1 cellular context compared by ENCODE assay signal in the genomic region with DNA sequence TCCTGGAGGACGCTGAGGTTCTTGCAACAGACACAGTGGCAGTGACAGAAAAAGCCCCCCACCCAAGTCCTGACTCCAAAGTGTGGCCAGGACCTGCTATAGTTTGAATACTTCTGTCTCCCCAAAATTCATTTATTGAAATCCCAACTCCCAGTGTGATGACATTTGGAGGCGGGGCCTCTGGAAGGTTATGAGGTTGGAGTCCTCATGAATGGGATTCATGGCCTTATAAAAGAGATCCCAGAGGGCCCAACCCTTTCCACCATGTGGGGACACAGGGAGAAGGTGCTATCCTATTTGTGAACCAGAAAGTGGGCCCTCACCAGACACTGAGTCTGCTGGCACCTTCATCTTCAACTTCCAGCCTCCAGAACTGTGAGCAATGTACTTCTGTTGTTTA.
TF ChIP-seq lines count a peak whose summit lies in the region.

No MANE protein-coding gene starts in this region.

TF ChIP-seq in GM23338, 12 proteins besides CTCF, POLR2A, EP300 and RAD21:
- TF ChIP-seq, protein P1, sequence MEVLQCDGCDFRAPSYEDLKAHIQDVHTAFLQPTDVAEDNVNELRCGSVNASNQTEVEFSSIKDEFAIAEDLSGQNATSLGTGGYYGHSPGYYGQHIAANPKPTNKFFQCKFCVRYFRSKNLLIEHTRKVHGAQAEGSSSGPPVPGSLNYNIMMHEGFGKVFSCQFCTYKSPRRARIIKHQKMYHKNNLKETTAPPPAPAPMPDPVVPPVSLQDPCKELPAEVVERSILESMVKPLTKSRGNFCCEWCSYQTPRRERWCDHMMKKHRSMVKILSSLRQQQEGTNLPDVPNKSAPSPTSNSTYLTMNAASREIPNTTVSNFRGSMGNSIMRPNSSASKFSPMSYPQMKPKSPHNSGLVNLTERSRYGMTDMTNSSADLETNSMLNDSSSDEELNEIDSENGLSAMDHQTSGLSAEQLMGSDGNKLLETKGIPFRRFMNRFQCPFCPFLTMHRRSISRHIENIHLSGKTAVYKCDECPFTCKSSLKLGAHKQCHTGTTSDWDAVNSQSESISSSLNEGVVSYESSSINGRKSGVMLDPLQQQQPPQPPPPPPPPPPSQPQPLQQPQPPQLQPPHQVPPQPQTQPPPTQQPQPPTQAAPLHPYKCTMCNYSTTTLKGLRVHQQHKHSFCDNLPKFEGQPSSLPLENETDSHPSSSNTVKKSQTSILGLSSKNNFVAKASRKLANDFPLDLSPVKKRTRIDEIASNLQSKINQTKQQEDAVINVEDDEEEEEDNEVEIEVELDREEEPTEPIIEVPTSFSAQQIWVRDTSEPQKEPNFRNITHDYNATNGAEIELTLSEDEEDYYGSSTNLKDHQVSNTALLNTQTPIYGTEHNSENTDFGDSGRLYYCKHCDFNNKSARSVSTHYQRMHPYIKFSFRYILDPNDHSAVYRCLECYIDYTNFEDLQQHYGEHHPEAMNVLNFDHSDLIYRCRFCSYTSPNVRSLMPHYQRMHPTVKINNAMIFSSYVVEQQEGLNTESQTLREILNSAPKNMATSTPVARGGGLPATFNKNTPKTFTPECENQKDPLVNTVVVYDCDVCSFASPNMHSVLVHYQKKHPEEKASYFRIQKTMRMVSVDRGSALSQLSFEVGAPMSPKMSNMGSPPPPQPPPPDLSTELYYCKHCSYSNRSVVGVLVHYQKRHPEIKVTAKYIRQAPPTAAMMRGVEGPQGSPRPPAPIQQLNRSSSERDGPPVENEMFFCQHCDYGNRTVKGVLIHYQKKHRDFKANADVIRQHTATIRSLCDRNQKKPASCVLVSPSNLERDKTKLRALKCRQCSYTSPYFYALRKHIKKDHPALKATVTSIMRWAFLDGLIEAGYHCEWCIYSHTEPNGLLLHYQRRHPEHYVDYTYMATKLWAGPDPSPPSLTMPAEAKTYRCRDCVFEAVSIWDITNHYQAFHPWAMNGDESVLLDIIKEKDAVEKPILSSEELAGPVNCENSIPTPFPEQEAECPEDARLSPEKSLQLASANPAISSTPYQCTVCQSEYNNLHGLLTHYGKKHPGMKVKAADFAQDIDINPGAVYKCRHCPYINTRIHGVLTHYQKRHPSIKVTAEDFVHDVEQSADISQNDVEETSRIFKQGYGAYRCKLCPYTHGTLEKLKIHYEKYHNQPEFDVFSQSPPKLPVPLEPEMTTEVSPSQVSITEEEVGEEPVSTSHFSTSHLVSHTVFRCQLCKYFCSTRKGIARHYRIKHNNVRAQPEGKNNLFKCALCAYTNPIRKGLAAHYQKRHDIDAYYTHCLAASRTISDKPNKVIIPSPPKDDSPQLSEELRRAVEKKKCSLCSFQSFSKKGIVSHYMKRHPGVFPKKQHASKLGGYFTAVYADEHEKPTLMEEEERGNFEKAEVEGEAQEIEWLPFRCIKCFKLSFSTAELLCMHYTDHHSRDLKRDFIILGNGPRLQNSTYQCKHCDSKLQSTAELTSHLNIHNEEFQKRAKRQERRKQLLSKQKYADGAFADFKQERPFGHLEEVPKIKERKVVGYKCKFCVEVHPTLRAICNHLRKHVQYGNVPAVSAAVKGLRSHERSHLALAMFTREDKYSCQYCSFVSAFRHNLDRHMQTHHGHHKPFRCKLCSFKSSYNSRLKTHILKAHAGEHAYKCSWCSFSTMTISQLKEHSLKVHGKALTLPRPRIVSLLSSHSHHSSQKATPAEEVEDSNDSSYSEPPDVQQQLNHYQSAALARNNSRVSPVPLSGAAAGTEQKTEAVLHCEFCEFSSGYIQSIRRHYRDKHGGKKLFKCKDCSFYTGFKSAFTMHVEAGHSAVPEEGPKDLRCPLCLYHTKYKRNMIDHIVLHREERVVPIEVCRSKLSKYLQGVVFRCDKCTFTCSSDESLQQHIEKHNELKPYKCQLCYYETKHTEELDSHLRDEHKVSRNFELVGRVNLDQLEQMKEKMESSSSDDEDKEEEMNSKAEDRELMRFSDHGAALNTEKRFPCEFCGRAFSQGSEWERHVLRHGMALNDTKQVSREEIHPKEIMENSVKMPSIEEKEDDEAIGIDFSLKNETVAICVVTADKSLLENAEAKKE (CRISPR knock-in tag; IDR thresholded peaks at IDR 0.05): no peak
- TF ChIP-seq, protein P2, sequence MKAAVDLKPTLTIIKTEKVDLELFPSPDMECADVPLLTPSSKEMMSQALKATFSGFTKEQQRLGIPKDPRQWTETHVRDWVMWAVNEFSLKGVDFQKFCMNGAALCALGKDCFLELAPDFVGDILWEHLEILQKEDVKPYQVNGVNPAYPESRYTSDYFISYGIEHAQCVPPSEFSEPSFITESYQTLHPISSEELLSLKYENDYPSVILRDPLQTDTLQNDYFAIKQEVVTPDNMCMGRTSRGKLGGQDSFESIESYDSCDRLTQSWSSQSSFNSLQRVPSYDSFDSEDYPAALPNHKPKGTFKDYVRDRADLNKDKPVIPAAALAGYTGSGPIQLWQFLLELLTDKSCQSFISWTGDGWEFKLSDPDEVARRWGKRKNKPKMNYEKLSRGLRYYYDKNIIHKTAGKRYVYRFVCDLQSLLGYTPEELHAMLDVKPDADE (IDR thresholded peaks at IDR 0.05): no peak
- TF ChIP-seq, protein P3, sequence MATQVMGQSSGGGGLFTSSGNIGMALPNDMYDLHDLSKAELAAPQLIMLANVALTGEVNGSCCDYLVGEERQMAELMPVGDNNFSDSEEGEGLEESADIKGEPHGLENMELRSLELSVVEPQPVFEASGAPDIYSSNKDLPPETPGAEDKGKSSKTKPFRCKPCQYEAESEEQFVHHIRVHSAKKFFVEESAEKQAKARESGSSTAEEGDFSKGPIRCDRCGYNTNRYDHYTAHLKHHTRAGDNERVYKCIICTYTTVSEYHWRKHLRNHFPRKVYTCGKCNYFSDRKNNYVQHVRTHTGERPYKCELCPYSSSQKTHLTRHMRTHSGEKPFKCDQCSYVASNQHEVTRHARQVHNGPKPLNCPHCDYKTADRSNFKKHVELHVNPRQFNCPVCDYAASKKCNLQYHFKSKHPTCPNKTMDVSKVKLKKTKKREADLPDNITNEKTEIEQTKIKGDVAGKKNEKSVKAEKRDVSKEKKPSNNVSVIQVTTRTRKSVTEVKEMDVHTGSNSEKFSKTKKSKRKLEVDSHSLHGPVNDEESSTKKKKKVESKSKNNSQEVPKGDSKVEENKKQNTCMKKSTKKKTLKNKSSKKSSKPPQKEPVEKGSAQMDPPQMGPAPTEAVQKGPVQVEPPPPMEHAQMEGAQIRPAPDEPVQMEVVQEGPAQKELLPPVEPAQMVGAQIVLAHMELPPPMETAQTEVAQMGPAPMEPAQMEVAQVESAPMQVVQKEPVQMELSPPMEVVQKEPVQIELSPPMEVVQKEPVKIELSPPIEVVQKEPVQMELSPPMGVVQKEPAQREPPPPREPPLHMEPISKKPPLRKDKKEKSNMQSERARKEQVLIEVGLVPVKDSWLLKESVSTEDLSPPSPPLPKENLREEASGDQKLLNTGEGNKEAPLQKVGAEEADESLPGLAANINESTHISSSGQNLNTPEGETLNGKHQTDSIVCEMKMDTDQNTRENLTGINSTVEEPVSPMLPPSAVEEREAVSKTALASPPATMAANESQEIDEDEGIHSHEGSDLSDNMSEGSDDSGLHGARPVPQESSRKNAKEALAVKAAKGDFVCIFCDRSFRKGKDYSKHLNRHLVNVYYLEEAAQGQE (IDR thresholded peaks at IDR 0.05; ENCODE audit: unreplicated experiment): no peak
- TF ChIP-seq CREB1 (CRISPR knock-in tag; IDR thresholded peaks at IDR 0.05; ENCODE audit: low read depth) (no peak), STAT1 (IDR thresholded peaks at IDR 0.05; ENCODE audit: unreplicated experiment) (no peak), ZNF114 (CRISPR knock-in tag; IDR thresholded peaks at IDR 0.05) (no peak), EZH2 (IDR thresholded peaks at IDR 0.05; ENCODE audit: low read depth, unreplicated experiment) (no peak), ZNF331 (CRISPR knock-in tag; IDR thresholded peaks at IDR 0.05; ENCODE audit: low read depth) (no peak), EZH2phosphoT487 (IDR thresholded peaks at IDR 0.05; ENCODE audit: unreplicated experiment) (no peak), NANOG (IDR thresholded peaks at IDR 0.05; ENCODE audit: borderline replicate concordance) (no peak), POLR2AphosphoS5 (IDR thresholded peaks at IDR 0.05; ENCODE audit: low read depth) (no peak), JUNB (IDR thresholded peaks at IDR 0.05; ENCODE audit: unreplicated experiment) (no peak)
